In genomic region chr2:46335404-46335965, GRCh38 we compare ENCODE assay signal across 9 cellular contexts. TPM values are rescaled to one million over a fixed set of nuclear protein-coding genes. Genes with fewer than 3 reads are reported as not detected.
DNase-seq lines count a peak whose midpoint lies in the region; FAIRE-seq and TF ChIP-seq lines count a peak whose summit lies in the region.
"Had no signal": no experiment of that assay in that cellular context is flagged by ENCODE, and none has a peak within 500 bp of the region (broad histone marks: within the 10 kb centered on the region; RNA-seq: fewer than 3 reads in every experiment).

No MANE protein-coding gene starts in this region.

- H3K27ac Mint-ChIP-seq in astrocyte (ENCODE audit: unreplicated experiment) = peak overlapping the region; percentile 99
- no peak overlapping the region for H3K27ac Mint-ChIP-seq in activated CD4-positive, alpha-beta memory T cell treated with anti-CD3 and anti-CD28 coated beads, Interleukin-2, amount 10 ng/mL, durations not matched to agents 7 days and 5 days

- H3K27me3 Mint-ChIP-seq in astrocyte (ENCODE audit: low read depth, unreplicated experiment) = peaks cover 4% of the 10 kb centered on the region
- peaks cover 8% of the 10 kb centered on the region for H3K27me3 Mint-ChIP-seq in activated CD4-positive, alpha-beta memory T cell treated with anti-CD3 and anti-CD28 coated beads, Interleukin-2, amount 10 ng/mL, durations not matched to agents 7 days and 5 days

- H3K9ac ChIP-seq in astrocyte (ENCODE audit: low read length) = peak overlapping the region; percentile 79

- H3K27me3 ChIP-seq in astrocyte (ENCODE audit: insufficient read depth, low read length) = no peaks in the 10 kb centered on the region

- peak overlapping the region; percentile 80 for H3K4me2 ChIP-seq in astrocyte (ENCODE audit: low read length)

- no peak for FAIRE-seq in astrocyte (lab: Jason Lieb, UNC)
- FAIRE-seq: GM12892 had no signal

- no peaks in the 10 kb centered on the region for H3K79me2 ChIP-seq in astrocyte (ENCODE audit: insufficient read depth, low read length)

- POLR2A ChIA-PET in activated CD4-positive, alpha-beta memory T cell treated with anti-CD3 and anti-CD28 coated beads, Interleukin-2, amount 10 ng/mL, durations not matched to agents 7 days and 5 days (lab: Charles Lee) = no interaction called here

- H3K4me3 ChIP-seq in astrocyte (ENCODE audit: insufficient read depth, low read depth, low read length) = peak overlapping the region; percentile 26
- peak overlapping the region; percentile 20 for H3K4me3 ChIP-seq in retinal pigment epithelial cell (ENCODE audit: low read length)

- TF ChIP-seq CTCF in astrocyte (IDR thresholded peaks at IDR 0.05; ENCODE audit: insufficient read depth, low read depth, low read length) (no peak), retinal pigment epithelial cell (conservative IDR thresholded peaks at IDR 0.05; ENCODE audit: low read depth, low read length) (no peak)

- no peaks in the 10 kb centered on the region for H3K9me3 Mint-ChIP-seq in astrocyte (ENCODE audit: unreplicated experiment)
- no peaks in the 10 kb centered on the region for H3K9me3 Mint-ChIP-seq in activated CD4-positive, alpha-beta memory T cell treated with anti-CD3 and anti-CD28 coated beads, Interleukin-2, amount 10 ng/mL, durations not matched to agents 7 days and 5 days

- H3K9me3 ChIP-seq in astrocyte (ENCODE audit: insufficient read depth, low read depth, low read length) = no peaks in the 10 kb centered on the region

- peak overlapping the region; percentile 74 for H2AFZ ChIP-seq in astrocyte (ENCODE audit: low read depth, low read length)

- no peaks in the 10 kb centered on the region for H3K36me3 ChIP-seq in astrocyte (ENCODE audit: insufficient read depth, low read length)

- H3K27ac ChIP-seq in astrocyte (ENCODE audit: low read depth, low read length) = peak overlapping the region; percentile 79

- H3K4me1 ChIP-seq in astrocyte (ENCODE audit: insufficient read depth, low read length) = peaks cover 44% of the 10 kb centered on the region

- peaks cover 58% of the 10 kb centered on the region for H3K4me1 Mint-ChIP-seq in astrocyte (ENCODE audit: low read depth, unreplicated experiment)
- peaks cover 18% of the 10 kb centered on the region for H3K4me1 Mint-ChIP-seq in activated CD4-positive, alpha-beta memory T cell treated with anti-CD3 and anti-CD28 coated beads, Interleukin-2, amount 10 ng/mL, durations not matched to agents 7 days and 5 days

- CTCF ChIA-PET in activated CD4-positive, alpha-beta memory T cell treated with anti-CD3 and anti-CD28 coated beads, Interleukin-2, amount 10 ng/mL, durations not matched to agents 7 days and 5 days (lab: Charles Lee) = no interaction called here

- no peaks in the 10 kb centered on the region for H4K20me1 ChIP-seq in astrocyte (ENCODE audit: insufficient read depth, low read length)

- H3K36me3 Mint-ChIP-seq in astrocyte (ENCODE audit: low read depth, unreplicated experiment) = no peaks in the 10 kb centered on the region
- no peaks in the 10 kb centered on the region for H3K36me3 Mint-ChIP-seq in activated CD4-positive, alpha-beta memory T cell treated with anti-CD3 and anti-CD28 coated beads, Interleukin-2, amount 10 ng/mL, durations not matched to agents 7 days and 5 days (ENCODE audit: low read depth)

- peak; percentile 79 for DNase-seq in ELR (ENCODE audit: low read depth)
- peak; percentile 69 for DNase-seq in astrocyte (ENCODE audit: low read depth)
- DNase-seq in hepatic stellate cell (ENCODE audit: low spot score) = peak; percentile 67
- DNase-seq in retinal pigment epithelial cell (ENCODE audit: low read depth) = peak; percentile 76
- DNase-seq in amniotic stem cell (lab: John Stamatoyannopoulos, UW) = no peak
- DNase-seq in SIG-M5 treated with dmso at 0.1 percent for 504 hours (lab: John Stamatoyannopoulos, UW; ENCODE audit: unreplicated experiment) = no peak
- no peak for DNase-seq in NCI-H2107 treated with DMSO at 0.1 percent for 48 hours (lab: John Stamatoyannopoulos, UW; ENCODE audit: unreplicated experiment)
- DNase-seq in activated CD4-positive, alpha-beta memory T cell treated with anti-CD3 and anti-CD28 coated beads, Interleukin-2, amount 10 ng/mL, durations not matched to agents 7 days and 5 days = no peak

- H3K4me3 Mint-ChIP-seq in astrocyte (ENCODE audit: unreplicated experiment) = peak overlapping the region; percentile 58
- H3K4me3 Mint-ChIP-seq in activated CD4-positive, alpha-beta memory T cell treated with anti-CD3 and anti-CD28 coated beads, Interleukin-2, amount 10 ng/mL, durations not matched to agents 7 days and 5 days = no peak overlapping the region

RNA-seq across cellular contexts. Expression of gene EPAS1, which starts 38.3 kb away (rescaled TPM):
- total RNA-seq in astrocyte = 42.8 and 42.9 TPM in 2 replicates
- total RNA-seq in activated CD4-positive, alpha-beta memory T cell treated with anti-CD3 and anti-CD28 coated beads, Interleukin-2, amount 10 ng/mL, durations not matched to agents 7 days and 5 days = 10 to 100 TPM; 76.3 to 79.0 TPM

Comparison
In these comparisons a context has a peak if more than half of its experiments do, and no peak if none do; other contexts are left out.
1. DNase-seq: peak in ELR (single experiment), astrocyte (single experiment), hepatic stellate cell (single experiment) and retinal pigment epithelial cell (single experiment); none in amniotic stem cell (single experiment), SIG-M5 treated with dmso at 0.1 percent for 504 hours (single experiment), NCI-H2107 treated with DMSO at 0.1 percent for 48 hours (single experiment) and activated CD4-positive, alpha-beta memory T cell treated with anti-CD3 and anti-CD28 coated beads, Interleukin-2, amount 10 ng/mL, durations not matched to agents 7 days and 5 days (single experiment).